1 cellular context compared by ENCODE assay signal in the genomic region with DNA sequence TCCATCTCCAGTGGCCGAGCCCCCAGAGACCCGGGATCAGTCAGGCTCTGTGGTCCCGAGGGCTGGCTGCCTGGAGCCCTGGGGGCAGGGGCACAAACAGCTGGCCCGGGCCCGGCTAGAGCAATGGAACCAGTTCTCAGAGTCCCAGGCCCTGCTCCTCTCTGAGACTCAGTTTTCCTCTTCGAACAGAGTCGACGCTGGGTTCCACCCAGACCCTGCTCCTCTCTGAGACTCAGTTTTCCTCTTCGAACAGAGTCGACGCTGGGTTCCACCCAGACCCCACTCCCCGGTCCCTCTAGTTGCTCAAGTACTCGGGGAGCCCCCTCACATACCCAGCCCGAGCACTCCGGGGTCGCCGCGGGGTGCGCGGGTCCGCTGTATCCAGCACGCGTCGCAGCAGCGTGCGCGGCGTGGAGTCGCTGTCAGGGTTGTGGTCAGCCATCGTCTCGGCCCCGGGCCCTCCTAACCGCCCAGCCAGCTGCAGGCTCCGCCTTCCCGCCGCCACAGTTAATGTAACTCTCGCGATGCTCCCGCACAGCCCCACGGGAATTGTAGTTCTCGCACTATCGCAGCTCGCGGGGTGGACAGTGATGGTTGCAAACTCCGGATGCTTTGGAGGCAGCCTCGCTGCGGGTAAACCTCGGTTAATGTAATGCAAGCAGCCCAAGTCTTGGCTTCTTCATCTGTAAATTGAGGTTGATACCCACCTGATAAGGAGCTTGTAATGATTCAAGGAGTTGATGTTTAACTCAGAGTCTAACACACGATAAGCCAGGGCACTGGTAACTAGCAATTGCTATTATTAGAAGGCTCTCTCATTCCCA.
TF ChIP-seq lines count a peak whose summit lies in the region.

No MANE protein-coding gene starts in this region.

TF ChIP-seq in K562, 482 proteins besides CTCF, POLR2A, EP300 and RAD21 (continued from another document and continues in another):
- TF ChIP-seq, protein P1, sequence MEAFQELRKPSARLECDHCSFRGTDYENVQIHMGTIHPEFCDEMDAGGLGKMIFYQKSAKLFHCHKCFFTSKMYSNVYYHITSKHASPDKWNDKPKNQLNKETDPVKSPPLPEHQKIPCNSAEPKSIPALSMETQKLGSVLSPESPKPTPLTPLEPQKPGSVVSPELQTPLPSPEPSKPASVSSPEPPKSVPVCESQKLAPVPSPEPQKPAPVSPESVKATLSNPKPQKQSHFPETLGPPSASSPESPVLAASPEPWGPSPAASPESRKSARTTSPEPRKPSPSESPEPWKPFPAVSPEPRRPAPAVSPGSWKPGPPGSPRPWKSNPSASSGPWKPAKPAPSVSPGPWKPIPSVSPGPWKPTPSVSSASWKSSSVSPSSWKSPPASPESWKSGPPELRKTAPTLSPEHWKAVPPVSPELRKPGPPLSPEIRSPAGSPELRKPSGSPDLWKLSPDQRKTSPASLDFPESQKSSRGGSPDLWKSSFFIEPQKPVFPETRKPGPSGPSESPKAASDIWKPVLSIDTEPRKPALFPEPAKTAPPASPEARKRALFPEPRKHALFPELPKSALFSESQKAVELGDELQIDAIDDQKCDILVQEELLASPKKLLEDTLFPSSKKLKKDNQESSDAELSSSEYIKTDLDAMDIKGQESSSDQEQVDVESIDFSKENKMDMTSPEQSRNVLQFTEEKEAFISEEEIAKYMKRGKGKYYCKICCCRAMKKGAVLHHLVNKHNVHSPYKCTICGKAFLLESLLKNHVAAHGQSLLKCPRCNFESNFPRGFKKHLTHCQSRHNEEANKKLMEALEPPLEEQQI (IDR thresholded peaks at IDR 0.05), result no peak
- TF ChIP-seq, protein P2, sequence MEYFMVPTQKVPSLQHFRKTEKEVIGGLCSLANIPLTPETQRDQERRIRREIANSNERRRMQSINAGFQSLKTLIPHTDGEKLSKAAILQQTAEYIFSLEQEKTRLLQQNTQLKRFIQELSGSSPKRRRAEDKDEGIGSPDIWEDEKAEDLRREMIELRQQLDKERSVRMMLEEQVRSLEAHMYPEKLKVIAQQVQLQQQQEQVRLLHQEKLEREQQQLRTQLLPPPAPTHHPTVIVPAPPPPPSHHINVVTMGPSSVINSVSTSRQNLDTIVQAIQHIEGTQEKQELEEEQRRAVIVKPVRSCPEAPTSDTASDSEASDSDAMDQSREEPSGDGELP (CRISPR knock-in tag; IDR thresholded peaks at IDR 0.05; ENCODE audit: borderline replicate concordance), result peak; percentile 94
- TF ChIP-seq RBM17 (IDR thresholded peaks at IDR 0.05; ENCODE audit: borderline replicate concordance, low read depth, low read length), result no peak
- TF ChIP-seq, protein P3, sequence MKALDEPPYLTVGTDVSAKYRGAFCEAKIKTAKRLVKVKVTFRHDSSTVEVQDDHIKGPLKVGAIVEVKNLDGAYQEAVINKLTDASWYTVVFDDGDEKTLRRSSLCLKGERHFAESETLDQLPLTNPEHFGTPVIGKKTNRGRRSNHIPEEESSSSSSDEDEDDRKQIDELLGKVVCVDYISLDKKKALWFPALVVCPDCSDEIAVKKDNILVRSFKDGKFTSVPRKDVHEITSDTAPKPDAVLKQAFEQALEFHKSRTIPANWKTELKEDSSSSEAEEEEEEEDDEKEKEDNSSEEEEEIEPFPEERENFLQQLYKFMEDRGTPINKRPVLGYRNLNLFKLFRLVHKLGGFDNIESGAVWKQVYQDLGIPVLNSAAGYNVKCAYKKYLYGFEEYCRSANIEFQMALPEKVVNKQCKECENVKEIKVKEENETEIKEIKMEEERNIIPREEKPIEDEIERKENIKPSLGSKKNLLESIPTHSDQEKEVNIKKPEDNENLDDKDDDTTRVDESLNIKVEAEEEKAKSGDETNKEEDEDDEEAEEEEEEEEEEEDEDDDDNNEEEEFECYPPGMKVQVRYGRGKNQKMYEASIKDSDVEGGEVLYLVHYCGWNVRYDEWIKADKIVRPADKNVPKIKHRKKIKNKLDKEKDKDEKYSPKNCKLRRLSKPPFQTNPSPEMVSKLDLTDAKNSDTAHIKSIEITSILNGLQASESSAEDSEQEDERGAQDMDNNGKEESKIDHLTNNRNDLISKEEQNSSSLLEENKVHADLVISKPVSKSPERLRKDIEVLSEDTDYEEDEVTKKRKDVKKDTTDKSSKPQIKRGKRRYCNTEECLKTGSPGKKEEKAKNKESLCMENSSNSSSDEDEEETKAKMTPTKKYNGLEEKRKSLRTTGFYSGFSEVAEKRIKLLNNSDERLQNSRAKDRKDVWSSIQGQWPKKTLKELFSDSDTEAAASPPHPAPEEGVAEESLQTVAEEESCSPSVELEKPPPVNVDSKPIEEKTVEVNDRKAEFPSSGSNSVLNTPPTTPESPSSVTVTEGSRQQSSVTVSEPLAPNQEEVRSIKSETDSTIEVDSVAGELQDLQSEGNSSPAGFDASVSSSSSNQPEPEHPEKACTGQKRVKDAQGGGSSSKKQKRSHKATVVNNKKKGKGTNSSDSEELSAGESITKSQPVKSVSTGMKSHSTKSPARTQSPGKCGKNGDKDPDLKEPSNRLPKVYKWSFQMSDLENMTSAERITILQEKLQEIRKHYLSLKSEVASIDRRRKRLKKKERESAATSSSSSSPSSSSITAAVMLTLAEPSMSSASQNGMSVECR (CRISPR knock-in tag; IDR thresholded peaks at IDR 0.05), result peak; percentile 95
- no peak for TF ChIP-seq HNRNPK (IDR thresholded peaks at IDR 0.05; ENCODE audit: low read depth, low read length, poor library complexity, severe bottlenecking)
- TF ChIP-seq CSDE1 (IDR thresholded peaks at IDR 0.05), result no peak
- TF ChIP-seq, protein P4, sequence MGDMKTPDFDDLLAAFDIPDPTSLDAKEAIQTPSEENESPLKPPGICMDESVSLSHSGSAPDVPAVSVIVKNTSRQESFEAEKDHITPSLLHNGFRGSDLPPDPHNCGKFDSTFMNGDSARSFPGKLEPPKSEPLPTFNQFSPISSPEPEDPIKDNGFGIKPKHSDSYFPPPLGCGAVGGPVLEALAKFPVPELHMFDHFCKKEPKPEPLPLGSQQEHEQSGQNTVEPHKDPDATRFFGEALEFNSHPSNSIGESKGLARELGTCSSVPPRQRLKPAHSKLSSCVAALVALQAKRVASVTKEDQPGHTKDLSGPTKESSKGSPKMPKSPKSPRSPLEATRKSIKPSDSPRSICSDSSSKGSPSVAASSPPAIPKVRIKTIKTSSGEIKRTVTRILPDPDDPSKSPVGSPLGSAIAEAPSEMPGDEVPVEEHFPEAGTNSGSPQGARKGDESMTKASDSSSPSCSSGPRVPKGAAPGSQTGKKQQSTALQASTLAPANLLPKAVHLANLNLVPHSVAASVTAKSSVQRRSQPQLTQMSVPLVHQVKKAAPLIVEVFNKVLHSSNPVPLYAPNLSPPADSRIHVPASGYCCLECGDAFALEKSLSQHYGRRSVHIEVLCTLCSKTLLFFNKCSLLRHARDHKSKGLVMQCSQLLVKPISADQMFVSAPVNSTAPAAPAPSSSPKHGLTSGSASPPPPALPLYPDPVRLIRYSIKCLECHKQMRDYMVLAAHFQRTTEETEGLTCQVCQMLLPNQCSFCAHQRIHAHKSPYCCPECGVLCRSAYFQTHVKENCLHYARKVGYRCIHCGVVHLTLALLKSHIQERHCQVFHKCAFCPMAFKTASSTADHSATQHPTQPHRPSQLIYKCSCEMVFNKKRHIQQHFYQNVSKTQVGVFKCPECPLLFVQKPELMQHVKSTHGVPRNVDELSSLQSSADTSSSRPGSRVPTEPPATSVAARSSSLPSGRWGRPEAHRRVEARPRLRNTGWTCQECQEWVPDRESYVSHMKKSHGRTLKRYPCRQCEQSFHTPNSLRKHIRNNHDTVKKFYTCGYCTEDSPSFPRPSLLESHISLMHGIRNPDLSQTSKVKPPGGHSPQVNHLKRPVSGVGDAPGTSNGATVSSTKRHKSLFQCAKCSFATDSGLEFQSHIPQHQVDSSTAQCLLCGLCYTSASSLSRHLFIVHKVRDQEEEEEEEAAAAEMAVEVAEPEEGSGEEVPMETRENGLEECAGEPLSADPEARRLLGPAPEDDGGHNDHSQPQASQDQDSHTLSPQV (IDR thresholded peaks at IDR 0.05), result no peak
- TF ChIP-seq, protein P5, sequence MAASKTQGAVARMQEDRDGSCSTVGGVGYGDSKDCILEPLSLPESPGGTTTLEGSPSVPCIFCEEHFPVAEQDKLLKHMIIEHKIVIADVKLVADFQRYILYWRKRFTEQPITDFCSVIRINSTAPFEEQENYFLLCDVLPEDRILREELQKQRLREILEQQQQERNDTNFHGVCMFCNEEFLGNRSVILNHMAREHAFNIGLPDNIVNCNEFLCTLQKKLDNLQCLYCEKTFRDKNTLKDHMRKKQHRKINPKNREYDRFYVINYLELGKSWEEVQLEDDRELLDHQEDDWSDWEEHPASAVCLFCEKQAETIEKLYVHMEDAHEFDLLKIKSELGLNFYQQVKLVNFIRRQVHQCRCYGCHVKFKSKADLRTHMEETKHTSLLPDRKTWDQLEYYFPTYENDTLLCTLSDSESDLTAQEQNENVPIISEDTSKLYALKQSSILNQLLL (CRISPR knock-in tag; IDR thresholded peaks at IDR 0.05; ENCODE audit: borderline replicate concordance), result no peak
- no peak for TF ChIP-seq SRSF7 (optimal IDR thresholded peaks at IDR 0.05; ENCODE audit: low read depth, low read length)
- TF ChIP-seq, protein P6, sequence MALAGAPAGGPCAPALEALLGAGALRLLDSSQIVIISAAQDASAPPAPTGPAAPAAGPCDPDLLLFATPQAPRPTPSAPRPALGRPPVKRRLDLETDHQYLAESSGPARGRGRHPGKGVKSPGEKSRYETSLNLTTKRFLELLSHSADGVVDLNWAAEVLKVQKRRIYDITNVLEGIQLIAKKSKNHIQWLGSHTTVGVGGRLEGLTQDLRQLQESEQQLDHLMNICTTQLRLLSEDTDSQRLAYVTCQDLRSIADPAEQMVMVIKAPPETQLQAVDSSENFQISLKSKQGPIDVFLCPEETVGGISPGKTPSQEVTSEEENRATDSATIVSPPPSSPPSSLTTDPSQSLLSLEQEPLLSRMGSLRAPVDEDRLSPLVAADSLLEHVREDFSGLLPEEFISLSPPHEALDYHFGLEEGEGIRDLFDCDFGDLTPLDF (CRISPR knock-in tag; IDR thresholded peaks at IDR 0.05), result no peak; the same call in 1 of the 2 replicates
- TF ChIP-seq ZZZ3 (IDR thresholded peaks at IDR 0.05), result no peak
- TF ChIP-seq, protein P7, sequence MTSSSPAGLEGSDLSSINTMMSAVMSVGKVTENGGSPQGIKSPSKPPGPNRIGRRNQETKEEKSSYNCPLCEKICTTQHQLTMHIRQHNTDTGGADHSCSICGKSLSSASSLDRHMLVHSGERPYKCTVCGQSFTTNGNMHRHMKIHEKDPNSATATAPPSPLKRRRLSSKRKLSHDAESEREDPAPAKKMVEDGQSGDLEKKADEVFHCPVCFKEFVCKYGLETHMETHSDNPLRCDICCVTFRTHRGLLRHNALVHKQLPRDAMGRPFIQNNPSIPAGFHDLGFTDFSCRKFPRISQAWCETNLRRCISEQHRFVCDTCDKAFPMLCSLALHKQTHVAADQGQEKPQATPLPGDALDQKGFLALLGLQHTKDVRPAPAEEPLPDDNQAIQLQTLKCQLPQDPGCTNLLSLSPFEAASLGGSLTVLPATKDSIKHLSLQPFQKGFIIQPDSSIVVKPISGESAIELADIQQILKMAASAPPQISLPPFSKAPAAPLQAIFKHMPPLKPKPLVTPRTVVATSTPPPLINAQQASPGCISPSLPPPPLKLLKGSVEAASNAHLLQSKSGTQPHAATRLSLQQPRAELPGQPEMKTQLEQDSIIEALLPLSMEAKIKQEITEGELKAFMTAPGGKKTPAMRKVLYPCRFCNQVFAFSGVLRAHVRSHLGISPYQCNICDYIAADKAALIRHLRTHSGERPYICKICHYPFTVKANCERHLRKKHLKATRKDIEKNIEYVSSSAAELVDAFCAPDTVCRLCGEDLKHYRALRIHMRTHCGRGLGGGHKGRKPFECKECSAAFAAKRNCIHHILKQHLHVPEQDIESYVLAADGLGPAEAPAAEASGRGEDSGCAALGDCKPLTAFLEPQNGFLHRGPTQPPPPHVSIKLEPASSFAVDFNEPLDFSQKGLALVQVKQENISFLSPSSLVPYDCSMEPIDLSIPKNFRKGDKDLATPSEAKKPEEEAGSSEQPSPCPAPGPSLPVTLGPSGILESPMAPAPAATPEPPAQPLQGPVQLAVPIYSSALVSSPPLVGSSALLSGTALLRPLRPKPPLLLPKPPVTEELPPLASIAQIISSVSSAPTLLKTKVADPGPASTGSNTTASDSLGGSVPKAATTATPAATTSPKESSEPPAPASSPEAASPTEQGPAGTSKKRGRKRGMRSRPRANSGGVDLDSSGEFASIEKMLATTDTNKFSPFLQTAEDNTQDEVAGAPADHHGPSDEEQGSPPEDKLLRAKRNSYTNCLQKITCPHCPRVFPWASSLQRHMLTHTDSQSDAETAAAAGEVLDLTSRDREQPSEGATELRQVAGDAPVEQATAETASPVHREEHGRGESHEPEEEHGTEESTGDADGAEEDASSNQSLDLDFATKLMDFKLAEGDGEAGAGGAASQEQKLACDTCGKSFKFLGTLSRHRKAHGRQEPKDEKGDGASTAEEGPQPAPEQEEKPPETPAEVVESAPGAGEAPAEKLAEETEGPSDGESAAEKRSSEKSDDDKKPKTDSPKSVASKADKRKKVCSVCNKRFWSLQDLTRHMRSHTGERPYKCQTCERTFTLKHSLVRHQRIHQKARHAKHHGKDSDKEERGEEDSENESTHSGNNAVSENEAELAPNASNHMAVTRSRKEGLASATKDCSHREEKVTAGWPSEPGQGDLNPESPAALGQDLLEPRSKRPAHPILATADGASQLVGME (CRISPR knock-in tag; IDR thresholded peaks at IDR 0.05), result no peak
- TF ChIP-seq, protein P8, sequence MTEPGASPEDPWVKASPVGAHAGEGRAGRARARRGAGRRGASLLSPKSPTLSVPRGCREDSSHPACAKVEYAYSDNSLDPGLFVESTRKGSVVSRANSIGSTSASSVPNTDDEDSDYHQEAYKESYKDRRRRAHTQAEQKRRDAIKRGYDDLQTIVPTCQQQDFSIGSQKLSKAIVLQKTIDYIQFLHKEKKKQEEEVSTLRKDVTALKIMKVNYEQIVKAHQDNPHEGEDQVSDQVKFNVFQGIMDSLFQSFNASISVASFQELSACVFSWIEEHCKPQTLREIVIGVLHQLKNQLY (CRISPR knock-in tag; conservative IDR thresholded peaks at IDR 0.05), result no peak
- TF ChIP-seq, protein P9, sequence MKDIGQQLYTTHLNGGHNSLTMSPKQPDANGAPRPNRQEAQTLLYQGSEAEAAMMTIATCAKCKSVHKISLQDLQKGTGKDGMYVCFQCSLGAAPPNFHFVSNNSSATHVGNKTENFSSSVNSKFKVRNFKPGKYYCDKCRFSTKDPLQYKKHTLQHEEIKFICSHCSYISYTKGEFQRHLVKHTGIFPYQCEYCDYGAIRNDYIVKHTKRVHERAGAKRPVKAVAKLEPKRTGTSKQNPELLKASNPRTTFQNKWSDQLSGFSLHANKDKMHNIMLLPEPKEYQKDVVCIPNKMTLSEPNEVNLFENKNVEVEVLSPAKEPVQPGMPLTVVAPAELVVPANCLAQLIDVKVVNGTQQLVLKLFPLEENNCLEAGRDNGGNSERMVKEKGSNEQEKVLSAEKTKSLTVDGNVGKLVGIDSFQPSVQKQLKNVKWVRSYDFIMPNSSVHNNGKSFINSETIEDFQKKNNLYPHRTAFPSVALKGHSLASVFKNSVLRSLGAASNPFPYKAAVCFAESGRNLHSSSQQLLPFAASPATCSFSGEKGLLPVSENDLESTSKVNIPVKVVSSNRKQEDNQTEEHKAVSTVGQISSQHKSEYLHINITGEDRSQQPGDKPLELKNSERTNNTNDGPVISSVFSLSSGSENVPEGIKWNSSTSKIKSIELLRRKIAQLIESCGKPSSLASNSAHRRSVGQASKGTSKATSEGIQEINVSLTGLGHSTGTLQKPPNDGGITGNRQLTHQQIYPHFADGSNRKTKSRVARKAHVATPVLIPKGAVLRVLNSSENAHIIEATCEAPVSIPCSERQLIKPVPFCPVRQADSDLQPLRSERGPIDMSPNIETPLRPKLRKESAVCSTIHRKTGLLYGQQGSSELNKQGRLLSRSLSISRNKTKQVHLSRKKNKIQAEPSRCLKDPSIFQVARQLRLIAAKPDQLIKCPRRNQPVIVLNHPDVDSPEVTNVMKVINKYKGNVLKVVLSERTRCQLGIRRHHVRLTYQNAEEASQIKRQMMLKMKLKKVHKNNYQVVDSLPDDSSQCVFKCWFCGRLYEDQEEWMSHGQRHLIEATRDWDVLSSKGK (CRISPR knock-in tag; IDR thresholded peaks at IDR 0.05), result no peak
- no peak for TF ChIP-seq ZNF184 (CRISPR knock-in tag; IDR thresholded peaks at IDR 0.05)
- TF ChIP-seq TGIF2 (CRISPR knock-in tag; IDR thresholded peaks at IDR 0.05), result no peak; the same call in none of the 2 replicates
